21 cellular contexts compared by ENCODE assay signal in the genomic region with DNA sequence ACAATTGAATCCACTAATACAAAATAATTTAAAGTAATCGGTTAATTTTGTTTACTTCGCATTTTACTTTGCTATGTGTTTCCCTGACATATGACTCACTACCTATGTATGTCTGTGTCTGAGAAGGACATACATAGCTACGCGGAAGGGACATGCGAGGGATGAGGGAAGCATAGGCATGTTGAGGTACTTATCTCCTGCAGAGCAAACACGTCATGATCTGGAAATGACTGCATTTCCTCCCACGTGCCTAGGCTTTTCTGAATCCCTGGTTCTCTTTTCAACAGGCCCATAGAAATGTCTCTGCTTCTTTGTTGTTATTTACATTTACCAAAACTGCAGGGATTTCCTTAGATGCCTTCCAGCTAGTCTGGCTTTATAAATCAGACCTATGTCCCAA. TPM values are rescaled to one million over a fixed set of nuclear protein-coding genes. Genes with fewer than 3 reads are reported as not detected.
DNase-seq lines count a peak whose midpoint lies in the region; ATAC-seq, FAIRE-seq and TF ChIP-seq lines count a peak whose summit lies in the region.
"Had no signal": no experiment of that assay in that cellular context is flagged by ENCODE, and none has a peak within 500 bp of the region (broad histone marks: within the 10 kb centered on the region; RNA-seq: fewer than 3 reads in every experiment).

No MANE protein-coding gene starts in this region.

- no peak overlapping the region for H3K4me3 Mint-ChIP-seq in endodermal cell
- H3K4me3 Mint-ChIP-seq: activated T-helper 17 cell treated with anti-CD3 and anti-CD28 coated beads, Interleukin-2, amount 50 U/mL, for 72 hours; CD4-positive, CD25-positive, alpha-beta regulatory T cell; neural progenitor cell had no signal

- H2BK120ac ChIP-seq in neuronal stem cell (ENCODE audit: low read depth, low read length): no peak overlapping the region

- H3K27ac ChIP-seq in endodermal cell (ENCODE audit: low read depth, low read length): no peak overlapping the region
- no peak overlapping the region for H3K27ac ChIP-seq in neuronal stem cell (replicated peaks; ENCODE audit: low read length)
- H3K27ac ChIP-seq in ovary: no peak overlapping the region
- H3K27ac ChIP-seq: neural progenitor cell, right atrium auricular region, transverse colon had no signal

- H3K9ac ChIP-seq in endodermal cell (ENCODE audit: extremely low read depth, low read length, poor library complexity, severe bottlenecking): no peak overlapping the region
- H3K9ac ChIP-seq in neuronal stem cell (ENCODE audit: low read depth, low read length, poor library complexity): no peak overlapping the region
- H3K9ac ChIP-seq: neural progenitor cell had no signal

- H3K27me3 ChIP-seq in endodermal cell (ENCODE audit: control insufficient read depth, insufficient read depth, low read length, poor library complexity, severe bottlenecking) (no peaks in the 10 kb centered on the region), neuronal stem cell (ENCODE audit: control insufficient read depth in 3 of 3, insufficient read depth in 3 of 3, low read depth in 1 of 3, low read length in 3 of 3) (no peaks in the 10 kb centered on the region), ovary (no peaks in the 10 kb centered on the region)
- H3K27me3 ChIP-seq: neural progenitor cell, right atrium auricular region, transverse colon had no signal

- peaks cover 12% of the 10 kb centered on the region for H3K9me3 ChIP-seq in endodermal cell (ENCODE audit: control insufficient read depth, low read length)
- no peaks in the 10 kb centered on the region for H3K9me3 ChIP-seq in neuronal stem cell (replicated peaks in 1 of 2; ENCODE audit: control insufficient read depth in 2 of 2, insufficient read depth in 1 of 2, low read depth in 1 of 2, low read length in 2 of 2)
- H3K9me3 ChIP-seq in ovary: no peaks in the 10 kb centered on the region
- H3K9me3 ChIP-seq: HAP-1 had no signal

- peak overlapping the region; percentile 18 for H2AFZ ChIP-seq in neuronal stem cell (ENCODE audit: low read length)
- H2AFZ ChIP-seq: neural progenitor cell had no signal

- no peak overlapping the region for H3K27ac Mint-ChIP-seq in endodermal cell
- H3K27ac Mint-ChIP-seq: activated T-helper 17 cell treated with anti-CD3 and anti-CD28 coated beads, Interleukin-2, amount 50 U/mL, for 72 hours; CD4-positive, CD25-positive, alpha-beta regulatory T cell; neural progenitor cell had no signal

- peaks cover 30% of the 10 kb centered on the region for H3K9me3 Mint-ChIP-seq in endodermal cell

- FAIRE-seq in GM12891 (lab: Jason Lieb, UNC): peak; percentile 38

- no peak overlapping the region for H4K8ac ChIP-seq in neuronal stem cell (ENCODE audit: low read depth, low read length)

- H3K4ac ChIP-seq in neuronal stem cell (ENCODE audit: low read length): no peak overlapping the region

- TF ChIP-seq POLR2A in GM12891 (IDR thresholded peaks at IDR 0.05; ENCODE audit: low read depth, low read length): no peak
- TF ChIP-seq POLR2A in ovary (IDR thresholded peaks at IDR 0.05): no peak

- H3K23ac ChIP-seq in neuronal stem cell (ENCODE audit: low read depth, low read length, poor library complexity): no peak overlapping the region

- no peaks in the 10 kb centered on the region for H3K27me3 Mint-ChIP-seq in endodermal cell (ENCODE audit: insufficient read depth)
- H3K27me3 Mint-ChIP-seq: activated T-helper 17 cell treated with anti-CD3 and anti-CD28 coated beads, Interleukin-2, amount 50 U/mL, for 72 hours; CD4-positive, CD25-positive, alpha-beta regulatory T cell had no signal

- no peak overlapping the region for H2BK5ac ChIP-seq in neuronal stem cell (ENCODE audit: low read length)

- TF ChIP-seq CTCF in endodermal cell (conservative IDR thresholded peaks at IDR 0.05): no peak
- TF ChIP-seq CTCF in ovary (IDR thresholded peaks at IDR 0.05): no peak

- no peak for TF ChIP-seq EP300 in ovary (IDR thresholded peaks at IDR 0.05)

- H3K36me3 Mint-ChIP-seq in endodermal cell (ENCODE audit: low read depth): no peaks in the 10 kb centered on the region

- no peak for DNase-seq in GM12891 (ENCODE audit: insufficient read length, low spot score)
- peak; percentile 17 for DNase-seq in RPMI7951 (ENCODE audit: low read depth)
- peak; percentile 43 for DNase-seq in endodermal cell
- DNase-seq in neuronal stem cell (ENCODE audit: low spot score): no peak
- no peak for DNase-seq in activated CD4-positive, CD25-positive, alpha-beta regulatory T cell (lab: John Stamatoyannopoulos, UW)
- DNase-seq in stimulated activated CD4-positive, alpha-beta T cell treated with anti-CD3 and anti-CD28 coated beads, Interleukin-1b, Interleukin-23, amount 100 ng/mL, for 48 hours: no peak
- no peak for DNase-seq in ovary
- DNase-seq: caudate nucleus; CD4-positive, CD25-positive, alpha-beta regulatory T cell; effector memory CD4-positive, alpha-beta T cell; hippocampal formation; NCI-H1417 treated with DMSO at 0.1 percent for 48 hours; NCI-H2171 treated with DMSO at 0.1 percent for 48 hours; NCI-H82; stimulated activated naive CD8-positive, alpha-beta T cell treated with anti-CD3 and anti-CD28 coated beads, Interleukin-15, Interleukin-2, amounts not matched to agents 100 U/mL and 50 U/mL, for 24 hours; transverse colon had no signal

- no peaks in the 10 kb centered on the region for H3K79me1 ChIP-seq in neuronal stem cell (ENCODE audit: low read depth, low read length)

- intact Hi-C loops in ovary (cut with DNase I): loop anchor here in 1 of 4 donors (2.0 kb wide), 1 partner anchor 55 kb away; no protein-coding TSS in a partner anchor

- no peak overlapping the region for H3K4me2 ChIP-seq in neuronal stem cell (ENCODE audit: insufficient read depth, low read length, poor library complexity, severe bottlenecking)
- H3K4me2 ChIP-seq: neural progenitor cell had no signal

- no peak overlapping the region for H3K14ac ChIP-seq in neuronal stem cell (ENCODE audit: low read length)

- WGBS in endodermal cell (ENCODE audit: insufficient coverage in 1 of 2, insufficient read length in 1 of 2), 2 experiments: 80 to 87% methylated on average over 5 to 7 of the region's 7 CpGs
- WGBS in neuronal stem cell (ENCODE audit: extremely low coverage in 2 of 2, insufficient read length in 2 of 2, insufficient replicate concordance in 1 of 2), 2 donors: no CpG with 5 or more reads among the region's 7 CpGs
- 89 to 91% (median 89%) methylated on average over 7 of the region's 7 CpGs for WGBS in ovary, 3 donors

- H3K18ac ChIP-seq in neuronal stem cell (ENCODE audit: low read length): no peak overlapping the region

- no peak overlapping the region for H2BK15ac ChIP-seq in neuronal stem cell (ENCODE audit: low read length)

- no peak for ATAC-seq in GM21367 (IDR thresholded peaks at IDR 0.05; ENCODE audit: unreplicated experiment)
- ATAC-seq: activated T-helper 17 cell treated with anti-CD3 and anti-CD28 coated beads, Interleukin-2, amount 50 U/mL, for 72 hours; stimulated activated naive CD8-positive, alpha-beta T cell treated with anti-CD3 and anti-CD28 coated beads, Interleukin-15, Interleukin-2, amounts not matched to agents 100 U/mL and 50 U/mL, for 24 hours had no signal

- no peak overlapping the region for H2BK12ac ChIP-seq in neuronal stem cell (ENCODE audit: low read length)

- H3K4me3 ChIP-seq in endodermal cell (ENCODE audit: low read length): no peak overlapping the region
- no peak overlapping the region for H3K4me3 ChIP-seq in neuronal stem cell (ENCODE audit: low read length in 2 of 2)
- H3K4me3 ChIP-seq in ovary: no peak overlapping the region
- H3K4me3 ChIP-seq: HAP-1, neural progenitor cell, right atrium auricular region, transverse colon had no signal

- H3K36me3 ChIP-seq in endodermal cell (ENCODE audit: control insufficient read depth, insufficient read depth, low read length) (no peaks in the 10 kb centered on the region), neuronal stem cell (replicated peaks in 1 of 2; ENCODE audit: control insufficient read depth in 2 of 2, insufficient read depth in 2 of 2, low read length in 2 of 2) (no peaks in the 10 kb centered on the region), ovary (no peaks in the 10 kb centered on the region)
- H3K36me3 ChIP-seq: HAP-1, neural progenitor cell, right atrium auricular region, transverse colon had no signal

- H4K91ac ChIP-seq in neuronal stem cell (ENCODE audit: low read depth, low read length, poor library complexity): no peak overlapping the region

- H3K4me1 ChIP-seq in endodermal cell (ENCODE audit: control insufficient read depth, insufficient read depth, low read length) (no peaks in the 10 kb centered on the region), neuronal stem cell (ENCODE audit: control insufficient read depth in 2 of 2, insufficient read depth in 1 of 2, low read depth in 1 of 2, low read length in 2 of 2) (peaks cover 0 to 1% of the 10 kb centered on the region in 2 donors), ovary (ENCODE audit: insufficient read depth) (no peaks in the 10 kb centered on the region)
- H3K4me1 ChIP-seq: HAP-1, neural progenitor cell, right atrium auricular region, transverse colon had no signal

- no peak overlapping the region for H2AK5ac ChIP-seq in neuronal stem cell (ENCODE audit: low read depth, low read length)

- no peaks in the 10 kb centered on the region for H3K4me1 Mint-ChIP-seq in endodermal cell
- H3K4me1 Mint-ChIP-seq: activated T-helper 17 cell treated with anti-CD3 and anti-CD28 coated beads, Interleukin-2, amount 50 U/mL, for 72 hours; neural progenitor cell had no signal

TF ChIP-seq in GM12891, 5 proteins besides CTCF, POLR2A, EP300 and RAD21:
- no peak for TF ChIP-seq SPI1 (IDR thresholded peaks at IDR 0.05; ENCODE audit: low read depth, low read length)
- TF ChIP-seq PAX5 (IDR thresholded peaks at IDR 0.05; ENCODE audit: insufficient read depth, low read length, severe bottlenecking): no peak

RNA-seq across cellular contexts. Expression of gene ALCAM, which starts 27.5 kb away (rescaled TPM):
- 13.2 TPM for polyA plus RNA-seq in GM12891 (2012; ENCODE audit: low read depth, missing spikeins)
- 89.3 and 104 TPM in 2 replicates for total RNA-seq in RPMI7951 (2014; rRNA removed; shearing (Covaris generic))
- total RNA-seq in endodermal cell (10 to 100 TPM; 19.3 to 36.5 TPM), ovary (10 to 100 TPM; 25.0 to 91.1 (median 52.1) TPM)
- 29.6 TPM for polyA plus RNA-seq in endodermal cell (2013, experiment 1 of 2)
- 33.7 TPM for polyA plus RNA-seq in endodermal cell (2013, experiment 2 of 2)
- polyA plus RNA-seq in neuronal stem cell (2013, experiment 1 of 2): 20.9 TPM
- polyA plus RNA-seq in neuronal stem cell (2013, experiment 2 of 2): 20.1 TPM
- polyA plus RNA-seq in ovary: 100 to 1,000 TPM in 1 of 2 donors, 10 to 100 TPM in 1; 30.2 to 279 TPM

Comparison
In these comparisons a context has a peak if more than half of its experiments do, and no peak if none do; other contexts are left out.
1. DNase-seq: peak in RPMI7951 (single experiment) and endodermal cell (single experiment); none in GM12891 (single experiment), neuronal stem cell (single experiment), activated CD4-positive, CD25-positive, alpha-beta regulatory T cell (0 of 4), stimulated activated CD4-positive, alpha-beta T cell treated with anti-CD3 and anti-CD28 coated beads, Interleukin-1b, Interleukin-23, amount 100 ng/mL, for 48 hours (single experiment) and ovary (0 of 5).